ENCODE assay signal across 23 cellular contexts in genomic region chr15:41915203-41915994, GRCh38. TPM values are rescaled to one million over a fixed set of nuclear protein-coding genes. Genes with fewer than 3 reads are reported as not detected.
DNase-seq lines count a peak whose midpoint lies in the region; ATAC-seq and TF ChIP-seq lines count a peak whose summit lies in the region.
"Had no signal": no experiment of that assay in that cellular context is flagged by ENCODE, and none has a peak within 500 bp of the region (broad histone marks: within the 10 kb centered on the region; RNA-seq: fewer than 3 reads in every experiment).

No MANE protein-coding gene starts in this region.

- peaks cover 0 to 63% (median 34%) of the 10 kb centered on the region in 11 experiments; a peak in 16 of 22 replicates for H3K36me3 ChIP-seq in BLaER1 treated with 17β-estradiol and CSF1 and Interleukin-3, amounts not matched to agents 10 nM and 100 nM
- H3K36me3 ChIP-seq in HCT116 (ENCODE audit: control insufficient read depth in 1 of 2, insufficient read depth in 2 of 2, low read length in 2 of 2) = peaks cover 2 to 22% of the 10 kb centered on the region in 2 experiments; a peak in 2 of 4 replicates
- no peaks in the 10 kb centered on the region for H3K36me3 ChIP-seq in body of pancreas (replicated peaks in 1 of 2; ENCODE audit: insufficient read depth in 1 of 2, low read depth in 2 of 2)
- H3K36me3 ChIP-seq in psoas muscle (ENCODE audit: insufficient read depth in 1 of 2, low read depth in 1 of 2) = no peaks in the 10 kb centered on the region
- H3K36me3 ChIP-seq: uterus had no signal

- TF ChIP-seq CTCF in HCT116 (IDR thresholded peaks at IDR 0.05 in 2 of 3, conservative IDR thresholded peaks at IDR 0.05 in 1 of 3; ENCODE audit: borderline replicate concordance in 1 of 3, insufficient read depth in 1 of 3, low read depth in 2 of 3, low read length in 2 of 3) = no peak
- no peak for TF ChIP-seq CTCF in body of pancreas (IDR thresholded peaks at IDR 0.05)
- TF ChIP-seq CTCF in psoas muscle (IDR thresholded peaks at IDR 0.05) = no peak

- RAD21 ChIA-PET in HCT116 (lab: Charles Lee; ENCODE audit: low non-redundant PET in 1 of 2, low total read pairs in 2 of 2, uncharacterized antibody in 2 of 2, unreplicated experiment in 2 of 2) = no interaction called here

- TF ChIP-seq POLR2A in HCT116 (IDR thresholded peaks at IDR 0.05; ENCODE audit: borderline replicate concordance, extremely low read depth, insufficient read depth, insufficient read length) = no peak
- TF ChIP-seq POLR2A in body of pancreas (IDR thresholded peaks at IDR 0.05) = no peak

- POLR2A ChIA-PET in HCT116 (lab: Charles Lee) = interaction anchor here (1.3 kb wide), 1 partner anchor 20 kb away, joined by 3 read pairs; no protein-coding TSS in a partner anchor

- H3K4me3 ChIP-seq in BLaER1 treated with 17β-estradiol and CSF1 and Interleukin-3, amounts not matched to agents 10 nM and 100 nM = no peak overlapping the region
- H3K4me3 ChIP-seq in HCT116 (replicated peaks in 1 of 2; ENCODE audit: low read depth in 1 of 2, low read length in 2 of 2) (no peak overlapping the region), body of pancreas (no peak overlapping the region), psoas muscle (no peak overlapping the region)
- H3K4me3 ChIP-seq: esophagus squamous epithelium, right lobe of liver, uterus had no signal

- DNase-seq in HCT116 (ENCODE audit: low read depth, low spot score) (no peak), body of pancreas (no peak), psoas muscle (no peak), DMS 273 (lab: John Stamatoyannopoulos, UW; ENCODE audit: unreplicated experiment) (no peak)
- DNase-seq: activated CD4-positive, alpha-beta T cell treated with anti-CD3 and anti-CD28 coated beads for 48 hours; activated naive CD8-positive, alpha-beta T cell treated with anti-CD3 and anti-CD28 coated beads for 36 hours; DMS79; esophagus squamous epithelium; HCEC 1CT; KG1; NCI-H1048; NCI-H1930; NCI-H2227 treated with DMSO at 0.1 percent for 48 hours; NCI-H748 treated with DMSO at 0.1 percent for 48 hours; right lobe of liver; SHP77 treated with DMSO at 0.1 percent for 48 hours; stimulated activated CD4-positive, alpha-beta T cell treated with anti-CD3 and anti-CD28 coated beads, Interleukin-15, amount 100 ng/mL, for 24 hours; stimulated activated CD8-positive, alpha-beta memory T cell treated with anti-CD3 and anti-CD28 coated beads, Interleukin-4, amount 100 ng/mL, for 48 hours; T-helper 1 cell; uterus had no signal

- H3K9me3 ChIP-seq in BLaER1 treated with 17β-estradiol and CSF1 and Interleukin-3, amounts not matched to agents 10 nM and 100 nM (replicated peaks in 1 of 11) = 0 out of 22 replicates have a peak, but pooled peaks cover 0 to 3% (median 0%) of the 10 kb centered on the region in 11 experiments
- no peaks in the 10 kb centered on the region for H3K9me3 ChIP-seq in HCT116 (ENCODE audit: control insufficient read depth in 1 of 2, insufficient read depth in 1 of 2, low read depth in 1 of 2, low read length in 2 of 2)
- no peaks in the 10 kb centered on the region for H3K9me3 ChIP-seq in body of pancreas
- H3K9me3 ChIP-seq in psoas muscle = no peaks in the 10 kb centered on the region
- H3K9me3 ChIP-seq: esophagus squamous epithelium, right lobe of liver, uterus had no signal

- H3K9ac ChIP-seq in BLaER1 treated with 17β-estradiol and CSF1 and Interleukin-3, amounts not matched to agents 10 nM and 100 nM = peak overlapping the region in 4 of 11 experiments; percentile 18 to 70 (median 57); a peak in 5 of 22 replicates
- no peak overlapping the region for H3K9ac ChIP-seq in HCT116 (ENCODE audit: low read length)

- peak overlapping the region; percentile 80 to 96 (median 86) for H3K4me2 ChIP-seq in BLaER1 treated with 17β-estradiol and CSF1 and Interleukin-3, amounts not matched to agents 10 nM and 100 nM
- no peak overlapping the region for H3K4me2 ChIP-seq in HCT116 (ENCODE audit: low read length)

- no peaks in the 10 kb centered on the region for H3K9me2 ChIP-seq in HCT116 (ENCODE audit: insufficient read depth)

- intact Hi-C loops in HCT116 (cut with micrococcal nuclease) (no loop called here), body of pancreas (cut with DNase I) (no loop called here), psoas muscle (cut with DNase I) (no loop called here)

- H3K27ac ChIP-seq in BLaER1 treated with 17β-estradiol and CSF1 and Interleukin-3, amounts not matched to agents 10 nM and 100 nM = peak overlapping the region in 10 of 11 experiments; percentile 32 to 86 (median 62); a peak in 16 of 22 replicates
- H3K27ac ChIP-seq in HCT116 (ENCODE audit: low read depth, low read length) (no peak overlapping the region), body of pancreas (peak overlapping the region in 3 of 4 donors; percentile 85 to 92 (median 86)), psoas muscle (peak overlapping the region; percentile 77)
- H3K27ac ChIP-seq: right lobe of liver had no signal

- TF ChIP-seq RAD21 in HCT116 (IDR thresholded peaks at IDR 0.05; ENCODE audit: low read depth) = no peak

- no peak overlapping the region for H2AFZ ChIP-seq in HCT116 (ENCODE audit: low read depth, low read length, poor library complexity, severe bottlenecking)

- peaks cover 14% of the 10 kb centered on the region; the same call in 1 of the 2 replicates for H3K79me2 ChIP-seq in HCT116 (ENCODE audit: insufficient read depth, low read length)

- TSS peak; percentile 8 for BruUV-seq in HCT116 (replicated peaks; lab: Mats Ljungman, UMichigan)

- CTCF ChIA-PET in HCT116 (lab: Charles Lee) = interaction anchor here (1.0 to 2.9 kb wide), 4 partner anchors 10 to 142 kb away, joined by 3 to 15 read pairs (median 5); partner anchors contain the start of gene MAPKBP1

- peaks cover 0 to 6% (median 0%) of the 10 kb centered on the region in 11 experiments; a peak in 2 of 22 replicates for H4K20me1 ChIP-seq in BLaER1 treated with 17β-estradiol and CSF1 and Interleukin-3, amounts not matched to agents 10 nM and 100 nM
- no peaks in the 10 kb centered on the region for H4K20me1 ChIP-seq in HCT116 (ENCODE audit: insufficient read depth)

- no peaks in the 10 kb centered on the region for H3K27me3 ChIP-seq in BLaER1 treated with 17β-estradiol and CSF1 and Interleukin-3, amounts not matched to agents 10 nM and 100 nM
- H3K27me3 ChIP-seq in HCT116 (ENCODE audit: insufficient read depth, low read length) (no peaks in the 10 kb centered on the region), body of pancreas (no peaks in the 10 kb centered on the region), psoas muscle (ENCODE audit: insufficient read depth in 3 of 3, low read length in 2 of 3) (no peaks in the 10 kb centered on the region)
- H3K27me3 ChIP-seq: esophagus squamous epithelium, right lobe of liver, uterus had no signal

- no peak for ATAC-seq in HCT116
- ATAC-seq in body of pancreas = no peak
- no peak for ATAC-seq in psoas muscle
- no peak for ATAC-seq in HG03469 (IDR thresholded peaks at IDR 0.05; ENCODE audit: unreplicated experiment)
- ATAC-seq in HG02870 (IDR thresholded peaks at IDR 0.05; ENCODE audit: unreplicated experiment) = no peak

- WGBS in body of pancreas, 2 donors = 44 to 52% methylated on average over 6 of the region's 6 CpGs
- 90 to 94% (median 92%) methylated on average over 6 of the region's 6 CpGs for WGBS in psoas muscle, 3 donors

- H3K4me1 ChIP-seq in BLaER1 treated with 17β-estradiol and CSF1 and Interleukin-3, amounts not matched to agents 10 nM and 100 nM = peaks cover 79 to 93% (median 86%) of the 10 kb centered on the region in 10 experiments
- peaks cover 11 to 20% of the 10 kb centered on the region in 2 experiments for H3K4me1 ChIP-seq in HCT116 (ENCODE audit: control insufficient read depth in 1 of 2, insufficient read depth in 2 of 2, low read length in 2 of 2)
- peaks cover 94% of the 10 kb centered on the region for H3K4me1 ChIP-seq in body of pancreas
- H3K4me1 ChIP-seq in psoas muscle = peaks cover 38% of the 10 kb centered on the region
- H3K4me1 ChIP-seq: uterus had no signal

TF ChIP-seq in HCT116, 20 proteins besides CTCF, POLR2A, EP300 and RAD21:
- TF ChIP-seq JUND (IDR thresholded peaks at IDR 0.05) (no peak), ELF1 (IDR thresholded peaks at IDR 0.05; ENCODE audit: borderline replicate concordance, low read depth) (no peak), FOSL1 (IDR thresholded peaks at IDR 0.05; ENCODE audit: low read depth) (no peak), YY1 (IDR thresholded peaks at IDR 0.05; ENCODE audit: extremely low read depth, insufficient replicate concordance, low read depth, low read length) (no peak), SIN3A (IDR thresholded peaks at IDR 0.05; ENCODE audit: low read depth) (no peak), EZH2phosphoT487 (IDR thresholded peaks at IDR 0.05; ENCODE audit: borderline replicate concordance) (no peak), EGR1 (IDR thresholded peaks at IDR 0.05; ENCODE audit: low read depth) (no peak), CEBPB (IDR thresholded peaks at IDR 0.05; ENCODE audit: low read depth) (no peak)
- TF ChIP-seq, protein P1, sequence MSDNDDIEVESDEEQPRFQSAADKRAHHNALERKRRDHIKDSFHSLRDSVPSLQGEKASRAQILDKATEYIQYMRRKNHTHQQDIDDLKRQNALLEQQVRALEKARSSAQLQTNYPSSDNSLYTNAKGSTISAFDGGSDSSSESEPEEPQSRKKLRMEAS (IDR thresholded peaks at IDR 0.05) = no peak

RNA-seq across cellular contexts. Expression of gene SPTBN5, which starts 21.5 kb away (rescaled TPM):
- 0.96 TPM for total RNA-seq in HCT116 (2021; ENCODE audit: unreplicated experiment)
- polyA plus RNA-seq in HCT116 (2012) = 0.76 and 0.90 TPM in 2 replicates
- 1 to 10 TPM in 1 of 2 donors, under 1 TPM in 1; 0.52 to 3.0 TPM for total RNA-seq in body of pancreas
- total RNA-seq in psoas muscle = under 1 TPM; 0.15 to 0.47 (median 0.29) TPM
- under 1 TPM; 0.10 to 0.29 (median 0.13) TPM for polyA plus RNA-seq in psoas muscle

RNA-seq across cellular contexts. Expression of gene EHD4, which starts 57.0 kb away (rescaled TPM):
- total RNA-seq in HCT116 (2021; ENCODE audit: unreplicated experiment) = 28.0 TPM
- polyA plus RNA-seq in HCT116 (2012) = 27.3 and 27.6 TPM in 2 replicates
- total RNA-seq in body of pancreas = 10 to 100 TPM; 13.8 to 16.9 TPM
- total RNA-seq in psoas muscle = 1 to 10 TPM; 5.3 to 9.6 (median 6.3) TPM
- 1 to 10 TPM; 1.7 to 4.8 (median 2.2) TPM for polyA plus RNA-seq in psoas muscle
